22 cellular contexts compared by ENCODE assay signal in genomic region chr15:85114886-85115285, GRCh38.
"Had no signal": no experiment of that assay in that cellular context is flagged by ENCODE, and none has a peak within 500 bp of the region (broad histone marks: within the 10 kb centered on the region; RNA-seq: fewer than 3 reads in every experiment).

No MANE protein-coding gene starts in this region.

- H3K9me3 ChIP-seq: breast epithelium had no signal

- H3K4me1 Mint-ChIP-seq: activated B cell treated with CpG ODN at 0.5 μM for 24 hours; central memory CD8-positive, alpha-beta T cell had no signal

- H3K27ac Mint-ChIP-seq: activated B cell treated with CpG ODN at 0.5 μM for 24 hours; activated CD4-positive, alpha-beta memory T cell treated with anti-CD3 and anti-CD28 coated beads for 36 hours; activated CD4-positive, alpha-beta T cell treated with anti-CD3 and anti-CD28 coated beads, Interleukin-2, amount 10 ng/mL, durations not matched to agents 24 days and 14 days; activated naive CD4-positive, alpha-beta T cell treated with anti-CD3 and anti-CD28 coated beads for 36 hours; activated naive CD8-positive, alpha-beta T cell; T-helper 1 cell treated with Interleukin-12 subunit alpha and Interleukin-12 subunit beta and Interleukin-4 antibody, amounts not matched to agents 30 μg/mL and 1 μg/mL, for 36 hours had no signal

- H3K9me3 Mint-ChIP-seq: activated B cell treated with CpG ODN at 0.5 μM for 24 hours; activated CD4-positive, alpha-beta memory T cell treated with anti-CD3 and anti-CD28 coated beads for 36 hours; activated CD4-positive, alpha-beta T cell treated with anti-CD3 and anti-CD28 coated beads, Interleukin-2, amount 10 ng/mL, durations not matched to agents 24 days and 14 days; activated naive CD4-positive, alpha-beta T cell treated with anti-CD3 and anti-CD28 coated beads for 36 hours; activated T-cell treated with anti-CD3 and anti-CD28 coated beads, Interleukin-2, amount 50 U/mL, for 4 hours; central memory CD8-positive, alpha-beta T cell; T-helper 1 cell treated with Interleukin-12 subunit alpha and Interleukin-12 subunit beta and Interleukin-4 antibody, amounts not matched to agents 30 μg/mL and 1 μg/mL, for 36 hours had no signal

- H3K27ac ChIP-seq: breast epithelium had no signal

- DNase-seq: activated B cell treated with CpG ODN at 0.5 μM for 24 hours; activated CD4-positive, alpha-beta memory T cell treated with anti-CD3 and anti-CD28 coated beads for 36 hours; activated CD4-positive, alpha-beta T cell treated with anti-CD3 and anti-CD28 coated beads for 1 hour; activated CD4-positive, alpha-beta T cell treated with anti-CD3 and anti-CD28 coated beads, Interleukin-2, amount 10 ng/mL, durations not matched to agents 24 days and 14 days; activated gamma-delta T cell; activated naive CD4-positive, alpha-beta T cell treated with anti-CD3 and anti-CD28 coated beads for 36 hours; activated T-cell treated with anti-CD3 and anti-CD28 coated beads, Interleukin-2, amount 50 U/mL, for 4 hours; anterior cingulate cortex; Kasumi-1; KBM-7; NCI-H1048; NCI-H146; NCI-H187 treated with DMSO at 0.1 percent for 48 hours; NCI-H2081 treated with DMSO at 0.1 percent for 48 hours; NCI-H446; NCI-H524; PC-9; SHP77 treated with DMSO at 0.1 percent for 48 hours had no signal

- H3K4me1 ChIP-seq: breast epithelium had no signal

- H3K27me3 Mint-ChIP-seq: activated B cell treated with CpG ODN at 0.5 μM for 24 hours; activated CD4-positive, alpha-beta memory T cell treated with anti-CD3 and anti-CD28 coated beads for 36 hours; activated CD4-positive, alpha-beta T cell treated with anti-CD3 and anti-CD28 coated beads, Interleukin-2, amount 10 ng/mL, durations not matched to agents 24 days and 14 days; activated naive CD8-positive, alpha-beta T cell; central memory CD8-positive, alpha-beta T cell had no signal

- H3K4me3 ChIP-seq: breast epithelium, PC-9 had no signal

- H2AFZ ChIP-seq: PC-9 had no signal

- H3K4me3 Mint-ChIP-seq: activated B cell treated with CpG ODN at 0.5 μM for 24 hours; activated CD4-positive, alpha-beta memory T cell treated with anti-CD3 and anti-CD28 coated beads for 36 hours; activated CD4-positive, alpha-beta T cell treated with anti-CD3 and anti-CD28 coated beads, Interleukin-2, amount 10 ng/mL, durations not matched to agents 24 days and 14 days; activated naive CD4-positive, alpha-beta T cell treated with anti-CD3 and anti-CD28 coated beads for 36 hours; activated naive CD8-positive, alpha-beta T cell; activated T-cell treated with anti-CD3 and anti-CD28 coated beads, Interleukin-2, amount 50 U/mL, for 4 hours; central memory CD8-positive, alpha-beta T cell; T-helper 1 cell treated with Interleukin-12 subunit alpha and Interleukin-12 subunit beta and Interleukin-4 antibody, amounts not matched to agents 30 μg/mL and 1 μg/mL, for 36 hours had no signal

- ATAC-seq: activated T-cell treated with anti-CD3 and anti-CD28 coated beads, Interleukin-2, amount 50 U/mL, for 4 hours had no signal

- H3K36me3 ChIP-seq: breast epithelium had no signal

- H3K4me2 ChIP-seq: PC-9 had no signal

- H3K27me3 ChIP-seq: breast epithelium had no signal
